Comparison of ENCODE assay signal across 9 cellular contexts in the genomic region with DNA sequence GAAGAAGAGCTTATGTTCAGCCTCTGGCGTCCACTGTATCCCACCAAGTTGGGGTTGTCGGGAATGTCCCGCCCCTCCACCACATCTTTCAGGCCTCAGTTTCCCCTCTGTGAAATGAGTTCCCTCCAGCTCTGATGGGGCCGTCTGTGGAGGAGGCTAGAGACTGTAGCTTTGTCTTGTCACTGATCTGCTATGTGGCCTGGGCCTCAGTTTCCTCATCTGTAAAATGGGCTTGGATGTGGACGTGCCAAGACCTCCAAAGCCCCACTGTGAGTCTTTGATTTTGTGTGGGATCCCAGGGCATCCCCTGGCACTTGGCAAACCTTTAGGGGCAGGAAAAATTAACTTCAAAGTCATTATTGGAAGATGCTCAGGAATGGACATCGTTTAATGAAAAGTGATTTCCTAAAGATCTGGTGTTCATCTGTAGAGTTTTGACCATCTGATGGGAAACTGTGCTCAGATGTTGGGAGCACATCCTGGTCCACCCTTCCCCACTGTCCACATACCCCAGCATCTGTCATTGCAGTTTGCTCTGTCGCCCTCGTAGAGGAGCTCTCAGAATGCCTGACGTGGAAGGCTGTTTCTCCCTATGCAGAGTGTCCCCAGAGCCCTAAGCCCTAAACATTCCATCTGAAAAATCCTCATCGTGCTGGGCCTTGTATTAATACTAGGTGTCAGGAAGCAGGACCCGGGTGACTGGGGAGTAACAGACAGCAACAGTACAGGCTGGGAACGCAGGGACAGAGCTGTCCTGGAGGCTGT. TPM values are rescaled to one million over a fixed set of nuclear protein-coding genes. Genes with fewer than 3 reads are reported as not detected.
DNase-seq lines count a peak whose midpoint lies in the region; ATAC-seq, FAIRE-seq and TF ChIP-seq lines count a peak whose summit lies in the region.
"Had no signal": no experiment of that assay in that cellular context is flagged by ENCODE, and none has a peak within 500 bp of the region (broad histone marks: within the 10 kb centered on the region; RNA-seq: fewer than 3 reads in every experiment).

No MANE protein-coding gene starts in this region.

- H3K9me3 Mint-ChIP-seq in CD14-positive monocyte = peaks cover 0 to 3% (median 0%) of the 10 kb centered on the region in 7 donors
- H3K9me3 Mint-ChIP-seq in central memory CD8-positive, alpha-beta T cell = no peaks in the 10 kb centered on the region
- H3K9me3 Mint-ChIP-seq in neural crest cell = no peaks in the 10 kb centered on the region

- peak overlapping the region; percentile 97 to 100 (median 100) for H3K27ac Mint-ChIP-seq in CD14-positive monocyte
- H3K27ac Mint-ChIP-seq in central memory CD8-positive, alpha-beta T cell (ENCODE audit: low read depth) = peak overlapping the region; percentile 100
- peak overlapping the region; percentile 96 for H3K27ac Mint-ChIP-seq in neural crest cell (ENCODE audit: unreplicated experiment)

- TF ChIP-seq CTCF in CD14-positive monocyte (IDR thresholded peaks at IDR 0.05) = no peak
- TF ChIP-seq CTCF in neural crest cell (conservative IDR thresholded peaks at IDR 0.05) = no peak

- intact Hi-C loops in CD14-positive monocyte (cut with micrococcal nuclease) = no loop called here

- H3K4me1 Mint-ChIP-seq in CD14-positive monocyte = peaks cover 98% of the 10 kb centered on the region
- H3K4me1 Mint-ChIP-seq in central memory CD8-positive, alpha-beta T cell = peaks cover 96% of the 10 kb centered on the region
- peaks cover 64% of the 10 kb centered on the region for H3K4me1 Mint-ChIP-seq in neural crest cell

- no peak for ATAC-seq in central memory CD8-positive, alpha-beta T cell (replicated peaks; ENCODE audit: extremely low read depth, poor library complexity, severe bottlenecking)
- no peak for ATAC-seq in GM21390 (IDR thresholded peaks at IDR 0.05; ENCODE audit: unreplicated experiment)
- no peak for ATAC-seq in HG03378 (IDR thresholded peaks at IDR 0.05; ENCODE audit: unreplicated experiment)

- H3K4me3 ChIP-seq in Jurkat, Clone E6-1 (ENCODE audit: low read length) = peak overlapping the region; percentile 30

- peak overlapping the region; percentile 69 to 71 for H3K4me3 Mint-ChIP-seq in CD14-positive monocyte
- peak overlapping the region; percentile 75 for H3K4me3 Mint-ChIP-seq in central memory CD8-positive, alpha-beta T cell
- no peak overlapping the region for H3K4me3 Mint-ChIP-seq in neural crest cell

- DNase-seq in CD14-positive monocyte (ENCODE audit: low spot score) = no peak
- no peak for DNase-seq in Jurkat, Clone E6-1 (ENCODE audit: low read depth, low spot score)
- DNase-seq in central memory CD8-positive, alpha-beta T cell (ENCODE audit: low spot score in 2 of 2) = no peak
- no peak for DNase-seq in neural crest cell (ENCODE audit: low read depth, low spot score)
- DNase-seq in urothelium cell line (ENCODE audit: low spot score) = no peak
- DNase-seq in H4 (ENCODE audit: low spot score) = no peak
- DNase-seq: NCI-H187 had no signal

- peaks cover 0 to 2% (median 0%) of the 10 kb centered on the region in 3 donors for H3K27me3 Mint-ChIP-seq in CD14-positive monocyte (ENCODE audit: low read depth in 3 of 3)
- no peaks in the 10 kb centered on the region for H3K27me3 Mint-ChIP-seq in central memory CD8-positive, alpha-beta T cell
- no peaks in the 10 kb centered on the region for H3K27me3 Mint-ChIP-seq in neural crest cell (ENCODE audit: low read depth)

- H3K36me3 Mint-ChIP-seq in CD14-positive monocyte (peaks cover 54 to 68% of the 10 kb centered on the region in 2 donors), neural crest cell (ENCODE audit: low read depth) (no peaks in the 10 kb centered on the region)
- peaks cover 22% of the 10 kb centered on the region for H3K36me3 Mint-ChIP-seq in central memory CD8-positive, alpha-beta T cell (ENCODE audit: insufficient read depth)

- FAIRE-seq in urothelium cell line (lab: Jason Lieb, UNC) = no peak

RNA-seq across cellular contexts. Expression of gene SLC6A6, which starts 28.5 kb away (rescaled TPM):
- polyA plus RNA-seq in CD14-positive monocyte = 10 to 100 TPM; 18.4 to 24.5 TPM
- polyA plus RNA-seq in Jurkat, Clone E6-1 (2012; ENCODE audit: insufficient read depth, insufficient read length) = 16.7 TPM
- total RNA-seq in neural crest cell = 33.8 and 34.6 TPM in 2 replicates
- 24.4 and 29.8 TPM in 2 replicates for total RNA-seq in H4 (2014; rRNA removed; shearing (Covaris generic))
